ENCODE assay signal across 10 cellular contexts in the genomic region with DNA sequence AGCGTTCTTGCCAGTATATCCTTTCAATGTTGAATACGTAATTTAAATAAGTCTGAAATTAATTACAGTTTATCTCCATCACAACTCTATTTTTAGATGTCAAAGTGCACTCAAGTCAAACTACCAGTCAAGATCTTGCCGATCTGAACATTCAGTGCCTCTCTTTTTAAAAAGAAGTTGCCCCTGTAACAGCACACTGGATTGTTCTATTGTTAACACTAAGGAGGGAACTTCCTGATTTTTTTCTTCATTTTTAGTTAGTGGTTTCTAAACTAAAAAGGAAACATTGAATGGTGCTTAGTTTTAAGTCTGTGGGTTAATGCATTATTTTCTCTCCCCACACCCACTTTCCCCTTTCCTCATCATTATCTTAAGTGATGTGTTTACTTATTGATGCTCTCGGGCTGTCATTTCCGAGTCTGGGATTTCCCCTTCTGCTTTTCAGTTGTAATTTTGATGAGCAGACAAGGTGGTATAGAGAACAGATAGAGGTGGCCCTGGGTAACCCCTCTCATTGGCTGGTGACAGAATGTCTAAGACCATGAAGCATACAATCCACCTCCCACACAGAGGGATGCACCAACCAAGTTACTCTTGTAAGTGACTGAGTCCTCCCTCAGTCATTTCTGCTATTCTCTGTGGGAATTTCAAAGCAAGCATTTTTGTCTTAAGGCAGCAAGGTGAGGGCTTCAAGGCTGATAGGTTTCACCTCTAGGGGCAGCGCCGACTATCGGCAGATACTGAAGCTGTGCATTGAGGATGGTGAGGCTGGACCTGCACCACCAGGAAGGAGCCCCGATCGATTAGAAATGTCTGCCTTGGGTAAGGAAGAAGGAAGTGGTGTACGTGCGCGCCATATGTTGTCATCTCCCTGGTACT. TPM values are rescaled to one million over a fixed set of nuclear protein-coding genes. Genes with fewer than 3 reads are reported as not detected.
A peak's percentile ranks its signal among the peaks of the same experiment; 100 is the strongest.
DNase-seq lines count a peak whose midpoint lies in the region; ATAC-seq, FAIRE-seq and TF ChIP-seq lines count a peak whose summit lies in the region.
"Had no signal": no experiment of that assay in that cellular context is flagged by ENCODE, and none has a peak within 500 bp of the region (broad histone marks: within the 10 kb centered on the region; RNA-seq: fewer than 3 reads in every experiment).

No MANE protein-coding gene starts in this region.

- H3K9ac ChIP-seq in OCI-LY1 (ENCODE audit: low read length) (no peak overlapping the region), K562 (ENCODE audit: insufficient read depth in 1 of 2, low read depth in 2 of 2, low read length in 2 of 2) (no peak overlapping the region)

- no peaks in the 10 kb centered on the region for H3F3A ChIP-seq in OCI-LY1 (ENCODE audit: insufficient read depth, low read length)

- no TSS peak for BruUV-seq in K562 (replicated peaks; lab: Mats Ljungman, UMichigan)

- H3K36me3 ChIP-seq in OCI-LY1 (ENCODE audit: insufficient read depth, low read length): no peaks in the 10 kb centered on the region
- H3K36me3 ChIP-seq in K562 (ENCODE audit: control insufficient read depth, insufficient read depth, low read length): no peaks in the 10 kb centered on the region
- H3K36me3 ChIP-seq in ascending aorta: no peaks in the 10 kb centered on the region

- H3K9me3 ChIP-seq in OCI-LY1 (ENCODE audit: low read length): no peaks in the 10 kb centered on the region
- H3K9me3 ChIP-seq in K562 (replicated peaks; ENCODE audit: control insufficient read depth, insufficient read depth, low read depth, low read length): no peaks in the 10 kb centered on the region
- H3K9me3 ChIP-seq in ascending aorta: no peaks in the 10 kb centered on the region

- TF ChIP-seq CTCF in OCI-LY1 (IDR thresholded peaks at IDR 0.05; ENCODE audit: low read length): peak; percentile 63
- peak; percentile 20 to 41 (median 28); a peak in 4 of 6 replicates for TF ChIP-seq CTCF in K562 (IDR thresholded peaks at IDR 0.05 in 2 of 3, conservative IDR thresholded peaks at IDR 0.05 in 1 of 3; ENCODE audit: insufficient read depth in 2 of 3, low read depth in 1 of 3, low read length in 3 of 3)
- no peak for TF ChIP-seq CTCF in ascending aorta (IDR thresholded peaks at IDR 0.05)

- intact Hi-C loops in K562 (cut with micrococcal nuclease): no loop called here
- intact Hi-C loops in ascending aorta (cut with DNase I): no loop called here

- TF ChIP-seq EP300 in K562 (IDR thresholded peaks at IDR 0.05; ENCODE audit: low read length): no peak

- no peaks in the 10 kb centered on the region for H3K9me1 ChIP-seq in K562 (ENCODE audit: control insufficient read depth, insufficient read depth, low read length)

- H3K4me3 ChIP-seq in OCI-LY1 (ENCODE audit: low read depth, low read length, poor library complexity, severe bottlenecking) (no peak overlapping the region), K562 (no peak overlapping the region), ascending aorta (no peak overlapping the region)

- no peak for FAIRE-seq in K562 (lab: Jason Lieb, UNC)

- no peaks in the 10 kb centered on the region for H4K20me1 ChIP-seq in OCI-LY1 (ENCODE audit: insufficient read depth, low read length)
- H4K20me1 ChIP-seq in K562 (replicated peaks; ENCODE audit: control insufficient read depth, insufficient read depth, low read length): no peaks in the 10 kb centered on the region

- DNase-seq in NCI-H1436 (lab: John Stamatoyannopoulos, UW) (peak; percentile 7), NCI-H1436 treated with DMSO at 0.1 percent for 48 hours (lab: John Stamatoyannopoulos, UW) (no peak), K562 (ENCODE audit: extremely low read depth in 1 of 4, low spot score in 3 of 4) (peak in 3 of 4 experiments; percentile 16 to 33 (median 23)), ascending aorta (ENCODE audit: low spot score in 2 of 2) (no peak), hepatic stellate cell (ENCODE audit: low spot score) (no peak)
- peak; percentile 7 for DNase-seq in stimulated activated CD8-positive, alpha-beta memory T cell treated with anti-CD3 and anti-CD28 coated beads, Interleukin-12 subunit alpha, Interleukin-12 subunit beta, amount 100 ng/mL, for 4 hours (ENCODE audit: low read depth)
- DNase-seq: NCI-H1417 treated with DMSO at 0.1 percent for 48 hours had no signal

- POLR2A ChIA-PET in K562 (lab: Yijun Ruan, JAX): no interaction called here

- in situ Hi-C loops in K562 (cut with MboI): no loop called here

- TF ChIP-seq POLR2A in K562 (conservative IDR thresholded peaks at IDR 0.05): no peak

- H3K79me2 ChIP-seq in OCI-LY1 (ENCODE audit: insufficient read depth, low read length) (no peaks in the 10 kb centered on the region), K562 (ENCODE audit: control insufficient read depth, insufficient read depth, low read length) (no peaks in the 10 kb centered on the region)

- CTCF ChIA-PET in K562 (lab: Yijun Ruan, JAX; ENCODE audit: low intra/inter-chr PET ratio): no interaction called here

- H3K27me3 ChIP-seq in OCI-LY1 (ENCODE audit: insufficient read depth, low read length) (no peaks in the 10 kb centered on the region), K562 (ENCODE audit: control insufficient read depth in 2 of 2, insufficient read depth in 2 of 2, low read length in 2 of 2) (peaks cover 0 to 8% of the 10 kb centered on the region in 2 experiments; a peak in 4 of 5 replicates), ascending aorta (no peaks in the 10 kb centered on the region)

- H3K4me2 ChIP-seq in OCI-LY1 (ENCODE audit: low read length) (0 out of 2 replicates have a peak overlapping the region, but pooled peaks have one; percentile 1), K562 (ENCODE audit: insufficient read depth, low read length) (0 out of 2 replicates have a peak overlapping the region, but pooled peaks have one; percentile 3)

- H2AFZ ChIP-seq in OCI-LY1 (ENCODE audit: low read length) (no peak overlapping the region), K562 (ENCODE audit: low read depth, low read length) (no peak overlapping the region)

- H3K27ac ChIP-seq in OCI-LY1 (ENCODE audit: low read depth, low read length, poor library complexity, severe bottlenecking) (no peak overlapping the region), K562 (ENCODE audit: extremely low read depth, low read depth, low read length) (no peak overlapping the region), ascending aorta (no peak overlapping the region)

- no peak for TF ChIP-seq RAD21 in K562 (CRISPR knock-in tag; conservative IDR thresholded peaks at IDR 0.05 in 1 of 2, IDR thresholded peaks at IDR 0.05 in 1 of 2)

- H3K9me2 ChIP-seq in OCI-LY1 (ENCODE audit: low read depth, low read length): no peaks in the 10 kb centered on the region

- H3K4me1 ChIP-seq in OCI-LY1 (ENCODE audit: insufficient read depth, low read length, severe bottlenecking): no peaks in the 10 kb centered on the region
- no peaks in the 10 kb centered on the region for H3K4me1 ChIP-seq in K562 (replicated peaks in 1 of 2; ENCODE audit: control insufficient read depth in 2 of 2, insufficient read depth in 2 of 2, low read length in 2 of 2)
- no peaks in the 10 kb centered on the region for H3K4me1 ChIP-seq in ascending aorta

- WGBS in K562 (ENCODE audit: insufficient coverage, low coverage, missing lambda C conversion rate): 19% methylated on average over 13 of the region's 13 CpGs

- ATAC-seq in K562: peak; percentile 83
- no peak for ATAC-seq in GM19035 (IDR thresholded peaks at IDR 0.05; ENCODE audit: unreplicated experiment)

TF ChIP-seq in K562, 482 proteins besides CTCF, POLR2A, EP300 and RAD21 (continues in another document):
- TF ChIP-seq, protein P1, sequence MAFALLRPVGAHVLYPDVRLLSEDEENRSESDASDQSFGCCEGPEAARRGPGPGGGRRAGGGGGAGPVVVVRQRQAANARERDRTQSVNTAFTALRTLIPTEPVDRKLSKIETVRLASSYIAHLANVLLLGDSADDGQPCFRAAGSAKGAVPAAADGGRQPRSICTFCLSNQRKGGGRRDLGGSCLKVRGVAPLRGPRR (CRISPR knock-in tag; IDR thresholded peaks at IDR 0.05): no peak
- TF ChIP-seq, protein P2, sequence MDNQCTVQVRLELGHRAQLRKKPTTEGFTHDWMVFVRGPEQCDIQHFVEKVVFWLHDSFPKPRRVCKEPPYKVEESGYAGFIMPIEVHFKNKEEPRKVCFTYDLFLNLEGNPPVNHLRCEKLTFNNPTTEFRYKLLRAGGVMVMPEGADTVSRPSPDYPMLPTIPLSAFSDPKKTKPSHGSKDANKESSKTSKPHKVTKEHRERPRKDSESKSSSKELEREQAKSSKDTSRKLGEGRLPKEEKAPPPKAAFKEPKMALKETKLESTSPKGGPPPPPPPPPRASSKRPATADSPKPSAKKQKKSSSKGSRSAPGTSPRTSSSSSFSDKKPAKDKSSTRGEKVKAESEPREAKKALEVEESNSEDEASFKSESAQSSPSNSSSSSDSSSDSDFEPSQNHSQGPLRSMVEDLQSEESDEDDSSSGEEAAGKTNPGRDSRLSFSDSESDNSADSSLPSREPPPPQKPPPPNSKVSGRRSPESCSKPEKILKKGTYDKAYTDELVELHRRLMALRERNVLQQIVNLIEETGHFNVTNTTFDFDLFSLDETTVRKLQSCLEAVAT (IDR thresholded peaks at IDR 0.05): peak in 1 of 2 experiments; percentile 76; a peak in 2 of 4 replicates
- TF ChIP-seq ZNF165 (CRISPR knock-in tag; IDR thresholded peaks at IDR 0.05; ENCODE audit: borderline replicate concordance) (no peak), ZBTB17 (CRISPR knock-in tag; IDR thresholded peaks at IDR 0.05) (peak; percentile 89), TEAD2 (tag; IDR thresholded peaks at IDR 0.05) (no peak)

RNA-seq across cellular contexts. Expression of a gene that starts 49.4 kb away (rescaled TPM):
- total RNA-seq in K562 (2011; cell fraction: chromatin; rRNA removed; ENCODE audit: low replicate concordance): not detected in 2 replicates
- not detected in 2 replicates for total RNA-seq in K562 (2011; cell fraction: nucleolus; rRNA removed)
- 1.5 TPM in 1 of 2 replicates, not detected in the other for total RNA-seq in K562 (2011; cell fraction: nucleoplasm; rRNA removed)
- total RNA-seq in K562 (2014; rRNA removed): 0.41 and 2.1 TPM in 2 replicates
- total RNA-seq in K562 (2014; rRNA removed; fragmentation: Illumina TruSeq; extraction: Trizol): 0.29 and 0.33 TPM in 2 replicates
- total RNA-seq in K562 (2015; rRNA removed; fragmentation: Illumina TruSeq; extraction: Trizol): 0.29 and 0.94 TPM in 2 replicates
- total RNA-seq in K562 (2021): 0.38 and 0.44 TPM in 2 replicates
- polyA plus RNA-seq in K562 (2011; rRNA removed): 4.3 TPM in 1 of 2 replicates, not detected in the other
- polyA plus RNA-seq in K562 (2011; cell fraction: cytosol; rRNA removed): 2.4 TPM in 1 of 2 replicates, not detected in the other
- polyA plus RNA-seq in K562 (2011; cell fraction: nucleus; rRNA removed): 5.2 TPM in 1 of 2 replicates, not detected in the other
- polyA plus RNA-seq in K562 (2012): 0.18 and 0.26 TPM in 2 replicates
- polyA plus RNA-seq in K562 (2014; fragmentation: Illumina TruSeq; extraction: Trizol): 0.15 and 0.21 TPM in 2 replicates
- under 1 TPM; 0.13 to 0.32 TPM for polyA plus RNA-seq in K562 (2014; fragmentation: Nextera tagmentation; extraction: Ambion mirVana)
- 0.12 TPM in 1 of 2 replicates, not detected in the other for polyA plus RNA-seq in K562 (2014; rRNA removed)
- 0.56 and 7.5 TPM in 2 replicates for polyA minus RNA-seq in K562 (2011; rRNA and poly(A)+ RNA removed)
- 4.1 TPM in 1 of 2 replicates, not detected in the other for polyA minus RNA-seq in K562 (2011; cell fraction: cytosol; rRNA and poly(A)+ RNA removed)
- 10.6 TPM in 1 of 2 replicates, not detected in the other for polyA minus RNA-seq in K562 (2011; cell fraction: nucleus; rRNA and poly(A)+ RNA removed)
- 8.7 TPM for total RNA-seq in ascending aorta
- polyA plus RNA-seq: AG04450 had no signal

Comparison
In these comparisons a context has a peak if more than half of its experiments do, and no peak if none do; other contexts are left out.
1. DNase-seq: peak in NCI-H1436 (single experiment), K562 (3 of 4) and stimulated activated CD8-positive, alpha-beta memory T cell treated with anti-CD3 and anti-CD28 coated beads, Interleukin-12 subunit alpha, Interleukin-12 subunit beta, amount 100 ng/mL, for 4 hours (single experiment); none in NCI-H1436 treated with DMSO at 0.1 percent for 48 hours (single experiment), ascending aorta (0 of 2) and hepatic stellate cell (single experiment).
2. CTCF ChIP-seq: peak in OCI-LY1 (single experiment) and K562 (3 of 3); none in ascending aorta (0 of 3).